In the genomic region with DNA sequence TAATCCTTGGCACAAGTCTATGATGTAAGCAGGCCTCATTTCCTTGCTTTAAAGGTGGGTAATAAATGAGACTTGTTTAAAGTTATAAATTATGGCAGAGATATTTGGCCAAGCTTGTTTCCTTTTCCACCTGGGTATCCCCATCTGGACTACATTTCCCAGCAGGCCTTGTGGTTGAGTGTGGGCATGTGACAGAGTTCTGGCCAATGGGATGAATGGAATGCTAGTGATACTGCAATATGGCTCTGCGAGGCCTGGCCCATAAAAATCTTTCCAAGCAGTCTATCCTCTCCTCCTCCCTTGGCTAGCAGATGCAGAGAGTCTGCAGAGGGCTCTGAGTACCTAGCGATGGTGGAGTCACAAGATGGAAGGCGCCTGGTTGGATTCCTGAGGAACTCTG, we compare ENCODE assay signal across 1 cellular context.
TF ChIP-seq lines count a peak whose summit lies in the region.

No MANE protein-coding gene starts in this region.

TF ChIP-seq in H1, 55 proteins besides CTCF, POLR2A, EP300 and RAD21 (continued from another document):
- TF ChIP-seq TBP (IDR thresholded peaks at IDR 0.05; ENCODE audit: low read depth, low read length), result no peak
- TF ChIP-seq SIN3A (conservative IDR thresholded peaks at IDR 0.05 in 1 of 2, IDR thresholded peaks at IDR 0.05 in 1 of 2; ENCODE audit: low read depth in 1 of 2, low read length in 2 of 2), result no peak
- no peak for TF ChIP-seq SAP30 (IDR thresholded peaks at IDR 0.05; ENCODE audit: insufficient read depth, insufficient replicate concordance, low read length)
- no peak for TF ChIP-seq KDM1A (IDR thresholded peaks at IDR 0.05; ENCODE audit: borderline replicate concordance, low read length)
- TF ChIP-seq SIRT6 (IDR thresholded peaks at IDR 0.05; ENCODE audit: low read length), result no peak
- TF ChIP-seq PHF8 (conservative IDR thresholded peaks at IDR 0.05; ENCODE audit: low read depth, low read length), result no peak
- no peak for TF ChIP-seq HDAC6 (IDR thresholded peaks at IDR 0.05; ENCODE audit: low read depth, low read length)
- peak; percentile 93 for TF ChIP-seq USF2 (IDR thresholded peaks at IDR 0.05; ENCODE audit: low read length)
- TF ChIP-seq CEBPB (IDR thresholded peaks at IDR 0.05; ENCODE audit: low read depth, low read length), result no peak
- TF ChIP-seq NANOG (IDR thresholded peaks at IDR 0.05; ENCODE audit: insufficient read depth, low read depth, low read length, poor library complexity, severe bottlenecking), result no peak
- TF ChIP-seq SIX5 (IDR thresholded peaks at IDR 0.05; ENCODE audit: low read depth, low read length), result peak; percentile 87
- TF ChIP-seq ZNF274 (IDR thresholded peaks at IDR 0.05; ENCODE audit: borderline replicate concordance, extremely low read depth, low read length), result no peak
- TF ChIP-seq, protein P1, sequence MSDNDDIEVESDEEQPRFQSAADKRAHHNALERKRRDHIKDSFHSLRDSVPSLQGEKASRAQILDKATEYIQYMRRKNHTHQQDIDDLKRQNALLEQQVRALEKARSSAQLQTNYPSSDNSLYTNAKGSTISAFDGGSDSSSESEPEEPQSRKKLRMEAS (IDR thresholded peaks at IDR 0.05), result no peak
- no peak for TF ChIP-seq CHD7 (IDR thresholded peaks at IDR 0.05; ENCODE audit: insufficient replicate concordance, low read length)
- no peak for TF ChIP-seq SRF (IDR thresholded peaks at IDR 0.05; ENCODE audit: low read depth, low read length)
- no peak for TF ChIP-seq MAFK (IDR thresholded peaks at IDR 0.05; ENCODE audit: low read depth, low read length)
- TF ChIP-seq RFX5 (IDR thresholded peaks at IDR 0.05; ENCODE audit: borderline replicate concordance, low read depth, low read length), result no peak
- peak; percentile 80; the same call in 1 of the 2 replicates for TF ChIP-seq YY1 (IDR thresholded peaks at IDR 0.05; ENCODE audit: low read depth, low read length)
